Comparison of ENCODE assay signal across 5 cellular contexts in the genomic region with DNA sequence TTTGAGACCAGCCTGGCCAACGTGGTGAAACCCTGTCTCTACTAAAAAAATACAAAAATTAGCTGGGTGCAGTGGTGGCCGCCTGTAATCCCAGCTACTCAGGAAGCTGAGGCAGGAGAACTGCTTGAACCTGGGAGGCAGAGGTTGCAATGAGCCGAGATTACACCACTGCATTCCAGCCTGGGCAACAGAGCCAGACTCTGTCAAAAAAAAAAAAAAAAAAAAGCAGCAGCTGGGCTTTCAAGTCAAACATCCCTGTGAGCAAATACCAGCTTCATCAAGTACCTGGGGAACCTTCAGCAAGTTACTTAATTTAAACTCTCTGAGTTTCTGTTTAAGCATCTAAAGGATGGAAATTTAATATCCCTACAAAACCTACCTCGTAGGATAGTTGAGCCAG. TPM values are rescaled to one million over a fixed set of nuclear protein-coding genes. Genes with fewer than 3 reads are reported as not detected.
A peak's percentile ranks its signal among the peaks of the same experiment; 100 is the strongest.
DNase-seq lines count a peak whose midpoint lies in the region; ATAC-seq and TF ChIP-seq lines count a peak whose summit lies in the region.
"Not testable (repeated sequence)": the region's sequence is repeated elsewhere in the genome, so short reads cannot be mapped to it uniquely, and the experiment has no call there.

No MANE protein-coding gene starts in this region.

- not testable (repeated sequence) for H3K36me3 Mint-ChIP-seq in activated naive CD4-positive, alpha-beta T cell treated with anti-CD3 and anti-CD28 coated beads, Interleukin-2, amount 50 U/mL, for 24 hours

- not testable (repeated sequence) for H2AFZ ChIP-seq in mammary epithelial cell (ENCODE audit: low read depth, low read length); trophoblast cell (ENCODE audit: insufficient read depth, low read length, poor library complexity)

- H3K79me1 ChIP-seq in trophoblast cell (ENCODE audit: low read length): not testable (repeated sequence)

- H3K27ac Mint-ChIP-seq in activated naive CD4-positive, alpha-beta T cell treated with anti-CD3 and anti-CD28 coated beads, Interleukin-2, amount 50 U/mL, for 24 hours: peak overlapping the region; percentile 10

- not testable (repeated sequence) for H4K8ac ChIP-seq in trophoblast cell (ENCODE audit: low read depth, low read length)

- not testable (repeated sequence) for H4K12ac ChIP-seq in trophoblast cell (ENCODE audit: low read depth, low read length)

- not testable (repeated sequence) for TF ChIP-seq CTCF in mammary epithelial cell (conservative IDR thresholded peaks at IDR 0.05 in 1 of 2, IDR thresholded peaks at IDR 0.05 in 1 of 2; ENCODE audit: extremely low read depth in 1 of 2, insufficient read depth in 1 of 2, low read depth in 1 of 2, low read length in 2 of 2); left lung (IDR thresholded peaks at IDR 0.05)

- in situ Hi-C loops in mammary epithelial cell (cut with MboI; ENCODE audit: low sequenced_read_pairs in 2 of 2): not testable (repeated sequence)

- H3K36me3 ChIP-seq in mammary epithelial cell (ENCODE audit: insufficient read depth, low read length); left lung; trophoblast cell (ENCODE audit: control insufficient read depth in 1 of 2, insufficient read depth in 2 of 2, low read length in 2 of 2): not testable (repeated sequence)

- not testable (repeated sequence) for H3K9me3 Mint-ChIP-seq in activated naive CD4-positive, alpha-beta T cell treated with anti-CD3 and anti-CD28 coated beads, Interleukin-2, amount 50 U/mL, for 24 hours

- not testable (repeated sequence) for H4K20me1 ChIP-seq in mammary epithelial cell (ENCODE audit: insufficient read depth, low read length)

- 61% methylated on average over 3 of the region's 4 CpGs for WGBS in mammary epithelial cell (ENCODE audit: low coverage, missing lambda C conversion rate)
- no CpG with 5 or more reads among the region's 4 CpGs for WGBS in trophoblast cell (ENCODE audit: extremely low coverage, insufficient coverage, insufficient read length)

- H3K4ac ChIP-seq in trophoblast cell (ENCODE audit: low read depth, low read length): not testable (repeated sequence)

- H2BK120ac ChIP-seq in trophoblast cell (ENCODE audit: insufficient read depth, low read length, poor library complexity): not testable (repeated sequence)

- H3K79me2 ChIP-seq in mammary epithelial cell (ENCODE audit: insufficient read depth, low read length); trophoblast cell (ENCODE audit: control insufficient read depth, insufficient read depth, low read length, poor library complexity): not testable (repeated sequence)

- ATAC-seq in left lung: peak; percentile 41

- H3K4me2 ChIP-seq in mammary epithelial cell (ENCODE audit: insufficient read depth, low read depth, low read length); trophoblast cell (ENCODE audit: low read length): not testable (repeated sequence)

- H3K27me3 ChIP-seq in mammary epithelial cell (ENCODE audit: insufficient read depth, low read length); left lung; trophoblast cell (ENCODE audit: insufficient read depth, low read length): not testable (repeated sequence)

- BruUV-seq in mammary epithelial cell (replicated peaks; lab: Mats Ljungman, UMichigan): TSS peak; percentile 88

- not testable (repeated sequence) for H3K27me3 Mint-ChIP-seq in activated naive CD4-positive, alpha-beta T cell treated with anti-CD3 and anti-CD28 coated beads, Interleukin-2, amount 50 U/mL, for 24 hours

- not testable (repeated sequence) for H3K14ac ChIP-seq in trophoblast cell (ENCODE audit: low read length)

- dilution Hi-C loops in mammary epithelial cell (cut with HindIII; ENCODE audit: low sequenced_read_pairs): not testable (repeated sequence)

- not testable (repeated sequence) for H3K9me3 ChIP-seq in mammary epithelial cell (replicated peaks; ENCODE audit: insufficient read depth, low read length); left lung; trophoblast cell (ENCODE audit: insufficient read depth, low read depth, low read length)

- H3K18ac ChIP-seq in trophoblast cell (ENCODE audit: low read length): not testable (repeated sequence)

- not testable (repeated sequence) for H3K4me1 ChIP-seq in mammary epithelial cell (ENCODE audit: insufficient read depth, low read length); trophoblast cell (ENCODE audit: control insufficient read depth in 1 of 2, insufficient read depth in 2 of 2, low read length in 2 of 2)
- peaks cover 8 to 35% of the 10 kb centered on the region in 2 donors for H3K4me1 ChIP-seq in left lung

- H3K9ac ChIP-seq in mammary epithelial cell (ENCODE audit: insufficient read depth, low read length); trophoblast cell (ENCODE audit: low read length): not testable (repeated sequence)

- not testable (repeated sequence) for H3K23ac ChIP-seq in trophoblast cell (ENCODE audit: low read length)

- H2BK12ac ChIP-seq in trophoblast cell (ENCODE audit: low read length): not testable (repeated sequence)

- H3K4me1 Mint-ChIP-seq in activated naive CD4-positive, alpha-beta T cell treated with anti-CD3 and anti-CD28 coated beads, Interleukin-2, amount 50 U/mL, for 24 hours: peaks cover 18% of the 10 kb centered on the region

- not testable (repeated sequence) for H3K4me3 Mint-ChIP-seq in activated naive CD4-positive, alpha-beta T cell treated with anti-CD3 and anti-CD28 coated beads, Interleukin-2, amount 50 U/mL, for 24 hours

- CTCF ChIA-PET in mammary epithelial cell (lab: Charles Lee; ENCODE audit: low non-redundant PET): not testable (repeated sequence)

- not testable (repeated sequence) for H2AK5ac ChIP-seq in trophoblast cell (ENCODE audit: low read length)

- not testable (repeated sequence) for H2BK5ac ChIP-seq in trophoblast cell (ENCODE audit: low read depth, low read length, poor library complexity)

- not testable (repeated sequence) for H3K27ac ChIP-seq in mammary epithelial cell (ENCODE audit: insufficient read depth, low read depth, low read length); left lung; trophoblast cell (ENCODE audit: low read depth, low read length)

- peak overlapping the region; percentile 1 for H4K91ac ChIP-seq in trophoblast cell (ENCODE audit: low read depth, low read length)

- DNase-seq in DMS53 treated with DMSO at 0.1 percent for 48 hours (lab: John Stamatoyannopoulos, UW; ENCODE audit: unreplicated experiment) (peak; percentile 35), trophoblast cell (peak in 1 of 2 donors; percentile 53)
- not testable (repeated sequence) for DNase-seq in mammary epithelial cell, left lung

- intact Hi-C loops in mammary epithelial cell (cut with micrococcal nuclease); left lung (cut with DNase I): not testable (repeated sequence)

- H3K4me3 ChIP-seq in mammary epithelial cell (replicated peaks in 1 of 3; ENCODE audit: insufficient read depth in 1 of 3, low read depth in 2 of 3, low read length in 3 of 3); left lung; trophoblast cell (ENCODE audit: low read depth, low read length): not testable (repeated sequence)

RNA-seq across cellular contexts. Expression of a gene that starts 15.2 kb away (rescaled TPM):
- total RNA-seq in mammary epithelial cell (100 to 1,000 TPM; 190 to 291 TPM), left lung (100 to 1,000 TPM; 115 to 147 TPM)
- polyA plus RNA-seq in mammary epithelial cell: 367 TPM
- 673 TPM for polyA minus RNA-seq in mammary epithelial cell
- polyA plus RNA-seq in trophoblast cell (2013): 7.5 and 8.0 TPM in 2 replicates
